28 cellular contexts compared by ENCODE assay signal in genomic region chr3:23213813-23214212, GRCh38.
"Had no signal": no experiment of that assay in that cellular context is flagged by ENCODE, and none has a peak within 500 bp of the region (broad histone marks: within the 10 kb centered on the region; RNA-seq: fewer than 3 reads in every experiment).

No MANE protein-coding gene starts in this region.

- ATAC-seq: stimulated activated effector memory CD8-positive, alpha-beta T cell treated with anti-CD3 and anti-CD28 coated beads, Interleukin-12 subunit alpha, Interleukin-12 subunit beta, amount 100 ng/mL, for 72 hours; stimulated activated memory B cell treated with anti-CD40 and anti-IgM and Interleukin-4, amounts not matched to agents 10 μg/mL and 1 μg/mL and 100 μg/mL, for 72 hours; stimulated activated naive B cell treated with anti-CD40 and anti-IgM and Interleukin-4, amounts not matched to agents 10 μg/mL and 1 μg/mL and 100 μg/mL, for 72 hours; stimulated activated naive CD8-positive, alpha-beta T cell treated with anti-CD3 and anti-CD28 coated beads, Interleukin-15, amount 100 ng/mL, for 72 hours; stimulated activated naive CD8-positive, alpha-beta T cell treated with anti-CD3 and anti-CD28 coated beads, Interleukin-15, Interleukin-2, amounts not matched to agents 100 U/mL and 50 U/mL, for 24 hours; upper lobe of right lung had no signal

- H3K36me3 ChIP-seq: stomach, suprapubic skin, thoracic aorta, thyroid gland, transverse colon, upper lobe of left lung, upper lobe of right lung, uterus, vagina had no signal

- H3K9me3 ChIP-seq: stomach, suprapubic skin, testis, thoracic aorta, thyroid gland, tibial artery, tibial nerve, transverse colon, upper lobe of left lung, upper lobe of right lung, uterus, vagina had no signal

- H3K4me1 Mint-ChIP-seq: stimulated activated effector memory CD8-positive, alpha-beta T cell treated with anti-CD3 and anti-CD28 coated beads, Interleukin-12 subunit alpha, Interleukin-12 subunit beta, amount 100 ng/mL, for 72 hours had no signal

- H3K4me3 ChIP-seq: stomach, suprapubic skin, testis, thoracic aorta, thyroid gland, tibial artery, tibial nerve, transverse colon, upper lobe of left lung, upper lobe of right lung, uterus, vagina had no signal

- H3K27ac ChIP-seq: stomach, suprapubic skin, testis, thoracic aorta, thyroid gland, tibial artery, tibial nerve, transverse colon, upper lobe of left lung, upper lobe of right lung, uterus, vagina had no signal

- H3K27me3 Mint-ChIP-seq: stimulated activated memory B cell treated with anti-CD40 and anti-IgM and Interleukin-4, amounts not matched to agents 10 μg/mL and 1 μg/mL and 100 μg/mL, for 72 hours; stimulated activated naive B cell treated with anti-CD40 and anti-IgM and Interleukin-4, amounts not matched to agents 10 μg/mL and 1 μg/mL and 100 μg/mL, for 72 hours; stimulated activated naive CD8-positive, alpha-beta T cell treated with anti-CD3 and anti-CD28 coated beads, Interleukin-15, amount 100 ng/mL, for 72 hours; stimulated activated naive CD8-positive, alpha-beta T cell treated with anti-CD3 and anti-CD28 coated beads, Interleukin-15, Interleukin-2, amounts not matched to agents 100 ng/mL and 50 ng/mL, for 24 hours; type B pancreatic cell had no signal

- H3K4me3 Mint-ChIP-seq: stimulated activated effector memory CD8-positive, alpha-beta T cell treated with anti-CD3 and anti-CD28 coated beads, Interleukin-12 subunit alpha, Interleukin-12 subunit beta, amount 100 ng/mL, for 72 hours; stimulated activated memory B cell treated with anti-CD40 and anti-IgM and Interleukin-4, amounts not matched to agents 10 μg/mL and 1 μg/mL and 100 μg/mL, for 72 hours; stimulated activated naive B cell treated with anti-CD40 and anti-IgM and Interleukin-4, amounts not matched to agents 10 μg/mL and 1 μg/mL and 100 μg/mL, for 72 hours; stimulated activated naive CD8-positive, alpha-beta T cell treated with anti-CD3 and anti-CD28 coated beads, Interleukin-15, amount 100 ng/mL, for 72 hours; stimulated activated naive CD8-positive, alpha-beta T cell treated with anti-CD3 and anti-CD28 coated beads, Interleukin-15, Interleukin-2, amounts not matched to agents 100 ng/mL and 50 ng/mL, for 24 hours; type B pancreatic cell had no signal

- H3K27ac Mint-ChIP-seq: stimulated activated effector memory CD8-positive, alpha-beta T cell treated with anti-CD3 and anti-CD28 coated beads, Interleukin-12 subunit alpha, Interleukin-12 subunit beta, amount 100 ng/mL, for 72 hours; stimulated activated memory B cell treated with anti-CD40 and anti-IgM and Interleukin-4, amounts not matched to agents 10 μg/mL and 1 μg/mL and 100 μg/mL, for 72 hours; stimulated activated naive B cell treated with anti-CD40 and anti-IgM and Interleukin-4, amounts not matched to agents 10 μg/mL and 1 μg/mL and 100 μg/mL, for 72 hours; stimulated activated naive CD8-positive, alpha-beta T cell treated with anti-CD3 and anti-CD28 coated beads, Interleukin-15, amount 100 ng/mL, for 72 hours; stimulated activated naive CD8-positive, alpha-beta T cell treated with anti-CD3 and anti-CD28 coated beads, Interleukin-15, Interleukin-2, amounts not matched to agents 100 ng/mL and 50 ng/mL, for 24 hours; type B pancreatic cell had no signal

- H3K4me1 ChIP-seq: suprapubic skin, testis, thyroid gland, upper lobe of left lung, upper lobe of right lung, uterus, vagina had no signal

- H3K36me3 Mint-ChIP-seq: stimulated activated effector memory CD8-positive, alpha-beta T cell treated with anti-CD3 and anti-CD28 coated beads, Interleukin-12 subunit alpha, Interleukin-12 subunit beta, amount 100 ng/mL, for 72 hours had no signal

- H3K27me3 ChIP-seq: stomach, suprapubic skin, testis, thyroid gland, tibial artery, tibial nerve, transverse colon, upper lobe of left lung, upper lobe of right lung, uterus, vagina had no signal

- DNase-seq: stimulated activated CD4-positive, alpha-beta T cell treated with anti-CD3 and anti-CD28 coated beads, Interleukin-2, amount 100 ng/mL, for 48 hours; stimulated activated CD4-positive, alpha-beta T cell treated with anti-CD3 and anti-CD28 coated beads, Interleukin-4, amount 100 ng/mL, for 1 hour; stimulated activated CD4-positive, alpha-beta T cell treated with anti-CD3 and anti-CD28 coated beads, Interleukin-4, amount 100 ng/mL, for 24 hours; stimulated activated CD4-positive, alpha-beta T cell treated with anti-CD3 and anti-CD28 coated beads, Interleukin-4, amount 100 ng/mL, for 4 hours; stimulated activated CD8-positive, alpha-beta memory T cell treated with anti-CD3 and anti-CD28 coated beads, Interleukin-4, amount 100 ng/mL, for 48 hours; stimulated activated naive B cell treated with anti-CD40 and anti-IgM and Interleukin-4, amounts not matched to agents 10 μg/mL and 1 μg/mL and 100 μg/mL, for 72 hours; stimulated activated naive CD4-positive, alpha-beta T cell; stimulated activated naive CD4-positive, alpha-beta T cell treated with Interleukin-2 at 50 U/mL for 16 hours; stimulated activated naive CD8-positive, alpha-beta T cell treated with anti-CD3 and anti-CD28 coated beads, Interleukin-15, amount 100 ng/mL, for 72 hours; stimulated activated naive CD8-positive, alpha-beta T cell treated with anti-CD3 and anti-CD28 coated beads, Interleukin-15, Interleukin-2, amounts not matched to agents 100 U/mL and 50 U/mL, for 24 hours; stomach; substantia nigra; testis; thyroid gland; tibial artery; transverse colon; trophoblast cell; upper lobe of left lung; upper lobe of right lung; uterus had no signal

- H3K9me3 Mint-ChIP-seq: stimulated activated effector memory CD8-positive, alpha-beta T cell treated with anti-CD3 and anti-CD28 coated beads, Interleukin-12 subunit alpha, Interleukin-12 subunit beta, amount 100 ng/mL, for 72 hours; stimulated activated memory B cell treated with anti-CD40 and anti-IgM and Interleukin-4, amounts not matched to agents 10 μg/mL and 1 μg/mL and 100 μg/mL, for 72 hours; stimulated activated naive B cell treated with anti-CD40 and anti-IgM and Interleukin-4, amounts not matched to agents 10 μg/mL and 1 μg/mL and 100 μg/mL, for 72 hours; stimulated activated naive CD8-positive, alpha-beta T cell treated with anti-CD3 and anti-CD28 coated beads, Interleukin-15, amount 100 ng/mL, for 72 hours; stimulated activated naive CD8-positive, alpha-beta T cell treated with anti-CD3 and anti-CD28 coated beads, Interleukin-15, Interleukin-2, amounts not matched to agents 100 ng/mL and 50 ng/mL, for 24 hours; type B pancreatic cell had no signal
